In genomic region chr6:111458670-111459232, GRCh38 we compare ENCODE assay signal across 8 cellular contexts.
"Had no signal": no experiment of that assay in that cellular context is flagged by ENCODE, and none has a peak within 500 bp of the region (broad histone marks: within the 10 kb centered on the region; RNA-seq: fewer than 3 reads in every experiment).

No MANE protein-coding gene starts in this region.

- DNase-seq: H7, Karpas-422, KBM-7 had no signal

- H3K27ac ChIP-seq: KMS-11 had no signal

- FAIRE-seq: HTR-8/SVneo had no signal

- H3K4me2 ChIP-seq: GM23338, KMS-11 had no signal

- H3K9ac ChIP-seq: KMS-11 had no signal

- H3K4me3 ChIP-seq: GM23338, HAP-1 had no signal

- H3K4me1 ChIP-seq: HAP-1 had no signal

- ATAC-seq: GM23338, HCT116 had no signal

- H3K36me3 ChIP-seq: HAP-1 had no signal

- H3K9me3 ChIP-seq: HAP-1 had no signal

- H2AFZ ChIP-seq: GM23338 had no signal
